9 cellular contexts compared by ENCODE assay signal in the genomic region with DNA sequence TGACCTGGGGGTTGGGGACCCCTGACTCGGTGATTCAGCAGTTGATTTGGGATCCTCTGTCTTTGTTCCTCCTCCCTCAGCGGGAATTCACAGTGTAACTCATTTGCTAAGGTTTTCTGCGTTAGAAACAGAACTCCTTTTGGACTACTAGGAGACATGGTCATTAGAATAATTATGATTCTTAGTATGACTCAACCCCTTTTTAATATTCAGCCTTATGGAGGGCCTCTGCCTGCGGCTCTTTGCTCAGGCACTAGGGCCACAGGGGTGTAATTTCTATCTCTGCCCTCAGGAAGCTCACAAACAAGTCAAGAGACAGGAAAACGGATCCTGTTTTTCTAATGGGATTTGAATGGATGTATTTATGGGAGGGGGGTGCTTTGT.
DNase-seq lines count a peak whose midpoint lies in the region; ATAC-seq and TF ChIP-seq lines count a peak whose summit lies in the region.
"Had no signal": no experiment of that assay in that cellular context is flagged by ENCODE, and none has a peak within 500 bp of the region (broad histone marks: within the 10 kb centered on the region; RNA-seq: fewer than 3 reads in every experiment).

No MANE protein-coding gene starts in this region.

- DNase-seq in heart right ventricle = no peak
- DNase-seq in cardiac septum (ENCODE audit: low spot score) = no peak
- DNase-seq in ascending aorta (ENCODE audit: low spot score in 2 of 2) = no peak
- no peak for DNase-seq in D341Med (ENCODE audit: low spot score)
- DNase-seq in globus pallidus (ENCODE audit: low spot score) = no peak
- DNase-seq in NCI-H1694 (lab: John Stamatoyannopoulos, UW) = no peak
- DNase-seq: NCI-H2029 treated with DMSO at 0.1 percent for 48 hours had no signal

- WGBS in heart right ventricle, 2 donors = 60 to 70% methylated on average over 5 of the region's 5 CpGs
- 86% methylated on average over 5 of the region's 5 CpGs for WGBS in urinary bladder

- H3K36me3 ChIP-seq in heart right ventricle = peaks cover 0 to 11% (median 0%) of the 10 kb centered on the region in 9 donors
- H3K36me3 ChIP-seq in ascending aorta = no peaks in the 10 kb centered on the region
- H3K36me3 ChIP-seq in mucosa of rectum (ENCODE audit: control insufficient read depth in 2 of 2, insufficient read depth in 2 of 2, low read length in 2 of 2) = peaks cover 0 to 5% of the 10 kb centered on the region in 2 donors
- H3K36me3 ChIP-seq in urinary bladder (ENCODE audit: insufficient read depth) = no peaks in the 10 kb centered on the region

- peaks cover 76 to 100% (median 99%) of the 10 kb centered on the region in 9 donors for H3K4me1 ChIP-seq in heart right ventricle
- peaks cover 15 to 74% of the 10 kb centered on the region in 2 donors for H3K4me1 ChIP-seq in ascending aorta
- peaks cover 92 to 96% of the 10 kb centered on the region in 2 donors for H3K4me1 ChIP-seq in mucosa of rectum (ENCODE audit: control insufficient read depth in 2 of 2, insufficient read depth in 2 of 2, low read length in 2 of 2)
- H3K4me1 ChIP-seq in urinary bladder (ENCODE audit: insufficient read depth) = peaks cover 5% of the 10 kb centered on the region

- intact Hi-C loops in heart right ventricle (cut with DNase I) (loop anchor here in 2 of 10 donors (2.0 to 10.0 kb wide), 3 partner anchors 15 to 61 kb away; no protein-coding TSS in a partner anchor), cardiac septum (cut with DNase I) (no loop called here), ascending aorta (cut with DNase I) (loop anchor here (5.0 kb wide), 1 partner anchor 39 kb away; no protein-coding TSS in a partner anchor)

- H3K9me3 ChIP-seq in heart right ventricle = no peaks in the 10 kb centered on the region
- no peaks in the 10 kb centered on the region for H3K9me3 ChIP-seq in ascending aorta
- no peaks in the 10 kb centered on the region for H3K9me3 ChIP-seq in mucosa of rectum (ENCODE audit: control insufficient read depth in 2 of 2, low read length in 2 of 2)

- peak overlapping the region in 1 of 10 donors; percentile 24 for H3K4me3 ChIP-seq in heart right ventricle
- H3K4me3 ChIP-seq in ascending aorta = no peak overlapping the region
- peak overlapping the region; percentile 17 to 59 for H3K4me3 ChIP-seq in mucosa of rectum (ENCODE audit: low read length in 2 of 2)
- H3K4me3 ChIP-seq in urinary bladder (ENCODE audit: low read depth, low read length) = no peak overlapping the region

- no peaks in the 10 kb centered on the region for H3K27me3 ChIP-seq in heart right ventricle
- no peaks in the 10 kb centered on the region for H3K27me3 ChIP-seq in ascending aorta
- H3K27me3 ChIP-seq in mucosa of rectum (ENCODE audit: control insufficient read depth in 2 of 2, insufficient read depth in 2 of 2, low read length in 2 of 2) = no peaks in the 10 kb centered on the region

- TF ChIP-seq CTCF in heart right ventricle (IDR thresholded peaks at IDR 0.05) (no peak), ascending aorta (IDR thresholded peaks at IDR 0.05) (no peak)

- ATAC-seq in heart right ventricle = no peak

- H3K27ac ChIP-seq in heart right ventricle (peak overlapping the region; percentile 24 to 89 (median 76)), ascending aorta (peak overlapping the region; percentile 75 to 84), mucosa of rectum (ENCODE audit: low read depth in 2 of 2, low read length in 2 of 2) (peak overlapping the region; percentile 98 to 100), urinary bladder (ENCODE audit: low read depth) (peak overlapping the region; percentile 25)

- peak overlapping the region; percentile 10 to 84 for H3K9ac ChIP-seq in mucosa of rectum (ENCODE audit: low read depth in 1 of 2, low read length in 2 of 2)

Comparison
In these comparisons a context has a peak if more than half of its experiments do, and no peak if none do; other contexts are left out.
1. H3K27ac ChIP-seq: peak in every context shown above with its lines; median percentile 99 in mucosa of rectum; 80 in ascending aorta; 76 in heart right ventricle; 25 in urinary bladder.
2. H3K4me3 ChIP-seq: peak in mucosa of rectum (2 of 2); none in ascending aorta (0 of 2) and urinary bladder (single experiment).